In the genomic region with DNA sequence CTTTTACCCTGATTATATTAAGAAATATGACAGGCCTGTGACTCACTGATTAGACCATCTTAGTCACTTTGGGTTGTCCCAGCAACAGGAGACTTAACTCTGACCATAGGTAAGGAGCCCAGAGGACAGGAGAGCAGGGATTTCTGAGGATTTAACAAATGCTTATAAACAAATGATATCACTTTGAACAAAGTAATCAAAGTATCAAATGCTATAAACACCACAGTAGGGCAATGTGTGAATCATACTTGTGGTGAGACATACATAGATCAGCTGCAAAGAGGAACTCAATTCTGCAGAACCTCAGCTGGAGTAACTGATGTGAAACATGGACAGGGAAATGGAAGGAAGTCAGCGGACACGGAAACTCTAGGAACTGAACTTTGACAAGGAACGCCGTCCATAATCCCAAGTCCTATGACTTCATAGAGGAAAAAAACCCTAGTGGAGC, we compare ENCODE assay signal across 1 cellular context.
TF ChIP-seq lines count a peak whose summit lies in the region.

No MANE protein-coding gene starts in this region.

TF ChIP-seq in K562, 482 proteins besides CTCF, POLR2A, EP300 and RAD21 (continued from another document):
- TF ChIP-seq ATF3 (IDR thresholded peaks at IDR 0.05) (peak; percentile 70), ATF3 (CRISPR knock-in tag; conservative IDR thresholded peaks at IDR 0.05) (no peak), SPI1 (IDR thresholded peaks at IDR 0.05; ENCODE audit: borderline replicate concordance, low read depth, low read length) (peak; percentile 28; the same call in 1 of the 2 replicates), FOXP1 (CRISPR knock-in tag; IDR thresholded peaks at IDR 0.05) (no peak)
TF ChIP-seq in K562: peak in this region for 8.
